Comparison of ENCODE assay signal across 8 cellular contexts in genomic region chr19:43798546-43799409, GRCh38. TPM values are rescaled to one million over a fixed set of nuclear protein-coding genes. Genes with fewer than 3 reads are reported as not detected.
DNase-seq lines count a peak whose midpoint lies in the region; ATAC-seq and TF ChIP-seq lines count a peak whose summit lies in the region.

No MANE protein-coding gene starts in this region.

- peak overlapping the region; percentile 32 to 34 for H3K4me3 ChIP-seq in SK-N-SH (ENCODE audit: low read depth in 2 of 2, low read length in 1 of 2)
- peak overlapping the region; percentile 76 for H3K4me3 ChIP-seq in iPS-18a (ENCODE audit: low read length)
- H3K4me3 ChIP-seq in skeletal muscle satellite cell (ENCODE audit: low read length): peak overlapping the region; percentile 67

- H3K4me1 ChIP-seq in SK-N-SH (ENCODE audit: control insufficient read depth in 1 of 2, insufficient read depth in 2 of 2, low read depth in 1 of 2, low read length in 1 of 2) (peaks cover 0 to 7% of the 10 kb centered on the region in 2 experiments; a peak in 1 of 4 replicates), iPS-18a (ENCODE audit: control insufficient read depth, low read depth, low read length) (no peaks in the 10 kb centered on the region), skeletal muscle satellite cell (ENCODE audit: control insufficient read depth, insufficient read depth, low read length) (peaks cover 7% of the 10 kb centered on the region)

- CTCF ChIA-PET in SK-N-SH (lab: Yijun Ruan, JAX): interaction anchor here (0.9 to 2.3 kb wide), 5 partner anchors 11 to 53 kb away, joined by 3 to 12 read pairs (median 5); no protein-coding TSS in a partner anchor

- no peak for TF ChIP-seq RAD21 in SK-N-SH (IDR thresholded peaks at IDR 0.05; ENCODE audit: low read length)

- POLR2A ChIA-PET in SK-N-SH (lab: Yijun Ruan, JAX): interaction anchor here (0.6 kb wide), 1 partner anchor 212 kb away, joined by 3 read pairs; no protein-coding TSS in a partner anchor

- no peaks in the 10 kb centered on the region for H3K79me2 ChIP-seq in SK-N-SH (ENCODE audit: insufficient read depth)

- ATAC-seq in HG02885 (IDR thresholded peaks at IDR 0.05; ENCODE audit: poor library complexity, unreplicated experiment) (peak; percentile 50), GM21717 (IDR thresholded peaks at IDR 0.05; ENCODE audit: unreplicated experiment) (no peak)

- no peaks in the 10 kb centered on the region for H3K9me2 ChIP-seq in SK-N-SH

- TF ChIP-seq CTCF in SK-N-SH (IDR thresholded peaks at IDR 0.05): no peak

- no peak for TF ChIP-seq EP300 in SK-N-SH (IDR thresholded peaks at IDR 0.05; ENCODE audit: borderline replicate concordance in 1 of 2, low read depth in 1 of 2, low read length in 1 of 2)

- H4K20me1 ChIP-seq in SK-N-SH (ENCODE audit: insufficient read depth): no peaks in the 10 kb centered on the region

- H3K4me2 ChIP-seq in SK-N-SH (peak overlapping the region; percentile 70), skeletal muscle satellite cell (ENCODE audit: low read length) (peak overlapping the region; percentile 95)

- DNase-seq in SK-N-SH (peak; percentile 65), amniotic epithelial cell (ENCODE audit: low read depth) (peak; percentile 11), hepatic stellate cell (ENCODE audit: low spot score) (no peak), NCI-H524 (lab: John Stamatoyannopoulos, UW) (no peak)

- H3F3A ChIP-seq in SK-N-SH (replicated peaks; ENCODE audit: insufficient read depth): no peaks in the 10 kb centered on the region

- H3K9me3 ChIP-seq in SK-N-SH (no peaks in the 10 kb centered on the region), iPS-18a (ENCODE audit: control insufficient read depth, low read depth, low read length) (no peaks in the 10 kb centered on the region), skeletal muscle satellite cell (replicated peaks; ENCODE audit: low read length) (no peaks in the 10 kb centered on the region)

- H2AFZ ChIP-seq in SK-N-SH (ENCODE audit: low read depth): no peak overlapping the region

- no peak overlapping the region for H3K9ac ChIP-seq in SK-N-SH
- no peak overlapping the region for H3K9ac ChIP-seq in iPS-18a (ENCODE audit: low read length)
- H3K9ac ChIP-seq in skeletal muscle satellite cell (ENCODE audit: low read depth, low read length): no peak overlapping the region

- H3K27me3 ChIP-seq in SK-N-SH (ENCODE audit: insufficient read depth) (peaks cover 18% of the 10 kb centered on the region; the same call in 1 of the 2 replicates), iPS-18a (ENCODE audit: control insufficient read depth, insufficient read depth, low read length) (peaks cover 52% of the 10 kb centered on the region), skeletal muscle satellite cell (ENCODE audit: control insufficient read depth, insufficient read depth, low read length) (peaks cover 61% of the 10 kb centered on the region)

- H3K27ac ChIP-seq in SK-N-SH (ENCODE audit: low read depth in 2 of 2, low read length in 1 of 2) (no peak overlapping the region), iPS-18a (ENCODE audit: low read length) (no peak overlapping the region)

- WGBS in SK-N-SH (ENCODE audit: low lambda C conversion rate): 68% methylated on average over 28 of the region's 70 CpGs

- no peaks in the 10 kb centered on the region for H3K36me3 ChIP-seq in SK-N-SH (replicated peaks in 1 of 2; ENCODE audit: control insufficient read depth in 1 of 2, insufficient read depth in 2 of 2, low read length in 1 of 2)
- H3K36me3 ChIP-seq in iPS-18a (ENCODE audit: control insufficient read depth, low read depth, low read length): no peaks in the 10 kb centered on the region
- no peaks in the 10 kb centered on the region for H3K36me3 ChIP-seq in skeletal muscle satellite cell (ENCODE audit: insufficient read depth, low read length)

TF ChIP-seq in SK-N-SH, 30 proteins besides CTCF, POLR2A, EP300 and RAD21:
- TF ChIP-seq TCF12 (IDR thresholded peaks at IDR 0.05): no peak
- TF ChIP-seq NFIC (IDR thresholded peaks at IDR 0.05; ENCODE audit: borderline replicate concordance): no peak
- no peak for TF ChIP-seq FOSL2 (IDR thresholded peaks at IDR 0.05; ENCODE audit: borderline replicate concordance, low read depth)
- no peak for TF ChIP-seq GABPA (IDR thresholded peaks at IDR 0.05; ENCODE audit: low read depth)

RNA-seq across cellular contexts. Expression of gene LYPD5, which starts 3.5 kb away (rescaled TPM):
- 0.05 and 0.13 TPM in 2 replicates for polyA plus RNA-seq in SK-N-SH (2012; rRNA removed)
- 0.03 and 0.09 TPM in 2 replicates for polyA plus RNA-seq in SK-N-SH (2012; cell fraction: cytosol; rRNA removed)
- polyA plus RNA-seq in SK-N-SH (2012; cell fraction: nucleus; rRNA removed): 0.18 TPM in 1 of 2 replicates, not detected in the other
- total RNA-seq in skeletal muscle satellite cell (2012; rRNA removed): not detected in 2 replicates

RNA-seq across cellular contexts. Expression of gene KCNN4, which starts 18.0 kb away (rescaled TPM):
- polyA plus RNA-seq in SK-N-SH (2012; rRNA removed): 21.0 and 22.2 TPM in 2 replicates
- 7.8 and 15.2 TPM in 2 replicates for polyA plus RNA-seq in SK-N-SH (2012; cell fraction: cytosol; rRNA removed)
- 39.9 and 54.3 TPM in 2 replicates for polyA plus RNA-seq in SK-N-SH (2012; cell fraction: nucleus; rRNA removed)
- 1.7 and 2.0 TPM in 2 replicates for total RNA-seq in skeletal muscle satellite cell (2012; rRNA removed)

RNA-seq across cellular contexts. Expression of gene ZNF283, which starts 28.3 kb away (rescaled TPM):
- polyA plus RNA-seq in SK-N-SH (2012; rRNA removed): 1.6 and 2.6 TPM in 2 replicates
- 2.1 and 2.5 TPM in 2 replicates for polyA plus RNA-seq in SK-N-SH (2012; cell fraction: cytosol; rRNA removed)
- 2.8 and 5.4 TPM in 2 replicates for polyA plus RNA-seq in SK-N-SH (2012; cell fraction: nucleus; rRNA removed)
- 8.1 and 12.4 TPM in 2 replicates for total RNA-seq in skeletal muscle satellite cell (2012; rRNA removed)

RNA-seq across cellular contexts. Expression of gene SMG9, which starts 44.0 kb away (rescaled TPM):
- polyA plus RNA-seq in SK-N-SH (2012; rRNA removed): 17.3 and 24.3 TPM in 2 replicates
- 9.3 and 10.4 TPM in 2 replicates for polyA plus RNA-seq in SK-N-SH (2012; cell fraction: cytosol; rRNA removed)
- 96.8 and 169 TPM in 2 replicates for polyA plus RNA-seq in SK-N-SH (2012; cell fraction: nucleus; rRNA removed)
- total RNA-seq in skeletal muscle satellite cell (2012; rRNA removed): 8.1 and 15.9 TPM in 2 replicates

Comparison
In these comparisons a context has a peak if more than half of its experiments do, and no peak if none do; other contexts are left out.
1. DNase-seq: peak in SK-N-SH (single experiment) and amniotic epithelial cell (single experiment); none in hepatic stellate cell (single experiment) and NCI-H524 (0 of 2).
2. Peak in every context shown above with its lines, with median percentiles within 50 percentile points of each other: H3K4me3 ChIP-seq.